Comparison of ENCODE assay signal across 25 cellular contexts in genomic region chrX:148632444-148632843, GRCh38.
"Had no signal": no experiment of that assay in that cellular context is flagged by ENCODE, and none has a peak within 500 bp of the region (broad histone marks: within the 10 kb centered on the region; RNA-seq: fewer than 3 reads in every experiment).

No MANE protein-coding gene starts in this region.

- H3K27me3 Mint-ChIP-seq: dendritic cell treated with granulocyte-macrophage colony-stimulating factor and Interleukin-4, amounts not matched to agents 40 ng/mL and 50 ng/mL, for 4 days; effector memory CD8-positive, alpha-beta T cell; naive thymus-derived CD8-positive, alpha-beta T cell; stimulated activated memory B cell treated with anti-CD40 and anti-IgM and Interleukin-4, amounts not matched to agents 10 μg/mL and 1 μg/mL and 100 μg/mL, for 72 hours; stimulated activated naive CD8-positive, alpha-beta T cell treated with anti-CD3 and anti-CD28 coated beads, Interleukin-15, Interleukin-2, amounts not matched to agents 100 ng/mL and 50 ng/mL, for 24 hours had no signal

- H3K36me3 ChIP-seq: esophagus muscularis mucosa, right lobe of liver, spleen, tibial nerve, upper lobe of right lung, vagina had no signal

- FAIRE-seq: islet of Langerhans had no signal

- ATAC-seq: effector memory CD8-positive, alpha-beta T cell; naive thymus-derived CD8-positive, alpha-beta T cell; psoas muscle; right lobe of liver; stimulated activated memory B cell treated with anti-CD40 and anti-IgM and Interleukin-4, amounts not matched to agents 10 μg/mL and 1 μg/mL and 100 μg/mL, for 72 hours; upper lobe of right lung had no signal

- H3K9me3 ChIP-seq: esophagus muscularis mucosa, psoas muscle, right lobe of liver, spleen, testis, tibial nerve, upper lobe of right lung, vagina had no signal

- H3K4me3 ChIP-seq: esophagus muscularis mucosa, psoas muscle, right lobe of liver, spleen, testis, tibial nerve, upper lobe of right lung, vagina had no signal

- H3K4me3 Mint-ChIP-seq: dendritic cell treated with granulocyte-macrophage colony-stimulating factor and Interleukin-4, amounts not matched to agents 40 ng/mL and 50 ng/mL, for 4 days; effector memory CD8-positive, alpha-beta T cell; naive thymus-derived CD8-positive, alpha-beta T cell; neural crest cell; stimulated activated memory B cell treated with anti-CD40 and anti-IgM and Interleukin-4, amounts not matched to agents 10 μg/mL and 1 μg/mL and 100 μg/mL, for 72 hours; stimulated activated naive CD8-positive, alpha-beta T cell treated with anti-CD3 and anti-CD28 coated beads, Interleukin-15, Interleukin-2, amounts not matched to agents 100 ng/mL and 50 ng/mL, for 24 hours had no signal

- H3K4me1 Mint-ChIP-seq: stimulated activated memory B cell treated with anti-CD40 and anti-IgM and Interleukin-4, amounts not matched to agents 10 μg/mL and 1 μg/mL and 100 μg/mL, for 72 hours had no signal

- H3K27ac ChIP-seq: epithelial cell of prostate, esophagus muscularis mucosa, psoas muscle, right lobe of liver, spleen, testis, tibial nerve, upper lobe of right lung, vagina had no signal

- H3K27me3 ChIP-seq: esophagus muscularis mucosa, right lobe of liver, spleen, testis, tibial nerve, upper lobe of right lung, vagina had no signal

- DNase-seq: effector memory CD8-positive, alpha-beta T cell; foreskin fibroblast; head of caudate nucleus; hypothalamus; kidney glomerular epithelial cell; mesendoderm; naive thymus-derived CD8-positive, alpha-beta T cell; psoas muscle; retina; right lobe of liver; spleen; stimulated activated CD4-positive, alpha-beta T cell treated with anti-CD3 and anti-CD28 coated beads, Interleukin-15, amount 100 ng/mL, for 24 hours; stimulated activated CD4-positive, alpha-beta T cell treated with anti-CD3 and anti-CD28 coated beads, Interleukin-1b, Interleukin-23, amount 100 ng/mL, for 48 hours; stimulated activated CD4-positive, alpha-beta T cell treated with anti-CD3 and anti-CD28 coated beads, Interleukin-4, amount 100 ng/mL, for 24 hours; testis; upper lobe of right lung had no signal

- H3K36me3 Mint-ChIP-seq: naive thymus-derived CD8-positive, alpha-beta T cell; stimulated activated memory B cell treated with anti-CD40 and anti-IgM and Interleukin-4, amounts not matched to agents 10 μg/mL and 1 μg/mL and 100 μg/mL, for 72 hours had no signal

- H3K27ac Mint-ChIP-seq: dendritic cell treated with granulocyte-macrophage colony-stimulating factor and Interleukin-4, amounts not matched to agents 40 ng/mL and 50 ng/mL, for 4 days; effector memory CD8-positive, alpha-beta T cell; naive thymus-derived CD8-positive, alpha-beta T cell; stimulated activated memory B cell treated with anti-CD40 and anti-IgM and Interleukin-4, amounts not matched to agents 10 μg/mL and 1 μg/mL and 100 μg/mL, for 72 hours; stimulated activated naive CD8-positive, alpha-beta T cell treated with anti-CD3 and anti-CD28 coated beads, Interleukin-15, Interleukin-2, amounts not matched to agents 100 ng/mL and 50 ng/mL, for 24 hours had no signal

- H3K9me3 Mint-ChIP-seq: dendritic cell treated with granulocyte-macrophage colony-stimulating factor and Interleukin-4, amounts not matched to agents 40 ng/mL and 50 ng/mL, for 4 days; effector memory CD8-positive, alpha-beta T cell; naive thymus-derived CD8-positive, alpha-beta T cell; stimulated activated memory B cell treated with anti-CD40 and anti-IgM and Interleukin-4, amounts not matched to agents 10 μg/mL and 1 μg/mL and 100 μg/mL, for 72 hours; stimulated activated naive CD8-positive, alpha-beta T cell treated with anti-CD3 and anti-CD28 coated beads, Interleukin-15, Interleukin-2, amounts not matched to agents 100 ng/mL and 50 ng/mL, for 24 hours had no signal

- H3K4me1 ChIP-seq: esophagus muscularis mucosa, psoas muscle, right lobe of liver, spleen, testis, tibial nerve, upper lobe of right lung, vagina had no signal
